ENCODE assay signal across 8 cellular contexts in the genomic region with DNA sequence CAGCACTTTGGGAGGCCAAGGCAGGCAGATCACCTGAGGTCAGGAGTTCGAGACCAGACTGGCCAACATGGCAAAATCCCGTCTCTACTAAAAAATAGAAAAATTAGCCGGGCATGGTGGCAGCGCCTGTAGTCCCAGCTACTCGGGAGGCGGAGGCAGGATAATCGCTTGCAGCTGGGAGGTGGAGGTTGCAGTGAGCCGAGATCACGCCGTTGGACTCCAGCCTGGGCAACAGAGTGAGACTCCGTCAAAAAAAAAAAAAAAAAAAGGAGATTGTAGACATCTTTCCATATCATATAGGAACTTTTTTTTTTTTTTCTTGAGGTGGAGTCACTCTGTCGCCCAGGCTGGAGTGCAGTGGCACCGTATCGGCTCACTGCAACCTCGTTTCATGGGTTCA. TPM values are rescaled to one million over a fixed set of nuclear protein-coding genes. Genes with fewer than 3 reads are reported as not detected.
DNase-seq lines count a peak whose midpoint lies in the region; ATAC-seq, FAIRE-seq and TF ChIP-seq lines count a peak whose summit lies in the region.
"Not testable (repeated sequence)": the region's sequence is repeated elsewhere in the genome, so short reads cannot be mapped to it uniquely, and the experiment has no call there.

No MANE protein-coding gene starts in this region.

- peaks cover 19% of the 10 kb centered on the region for H3K4me1 ChIP-seq in CD8-positive, alpha-beta T cell (ENCODE audit: insufficient read depth, low read length)
- peaks cover 27% of the 10 kb centered on the region for H3K4me1 ChIP-seq in Karpas-422 (ENCODE audit: low read length)
- H3K4me1 ChIP-seq in ascending aorta, result peaks cover 10 to 21% of the 10 kb centered on the region in 2 donors
- H3K4me1 ChIP-seq in keratinocyte (ENCODE audit: control insufficient read depth, extremely low read depth, insufficient read depth, low read length), result not testable (repeated sequence)
- H3K4me1 ChIP-seq in tibial nerve, result peaks cover 0 to 31% (median 15%) of the 10 kb centered on the region in 4 donors

- not testable (repeated sequence) for H4K20me1 ChIP-seq in Karpas-422 (ENCODE audit: insufficient read depth, low read depth, low read length); keratinocyte (ENCODE audit: control insufficient read depth, extremely low read depth, insufficient read depth, low read length)

- H3K27ac ChIP-seq in CD8-positive, alpha-beta T cell (ENCODE audit: low read depth, low read length); Karpas-422 (ENCODE audit: low read length); keratinocyte (ENCODE audit: control insufficient read depth, insufficient read depth, low read length): not testable (repeated sequence)
- H3K27ac ChIP-seq in ascending aorta (peak overlapping the region; percentile 94 to 96), tibial nerve (peak overlapping the region in 2 of 4 donors; percentile 92 to 95)

- ATAC-seq in CD8-positive, alpha-beta T cell; WTC11: not testable (repeated sequence)

- H3K4me1 Mint-ChIP-seq in CD8-positive, alpha-beta T cell (ENCODE audit: low read depth), result peaks cover 24% of the 10 kb centered on the region
- not testable (repeated sequence) for H3K4me1 Mint-ChIP-seq in WTC11
- H3K4me1 Mint-ChIP-seq in osteocyte (ENCODE audit: unreplicated experiment), result peaks cover 22% of the 10 kb centered on the region

- peak overlapping the region; percentile 88 for H3K4me3 Mint-ChIP-seq in CD8-positive, alpha-beta T cell
- H3K4me3 Mint-ChIP-seq in WTC11 (peak overlapping the region; percentile 91), osteocyte (ENCODE audit: unreplicated experiment) (peak overlapping the region; percentile 91)

- CTCF ChIA-PET in CD8-positive, alpha-beta T cell (lab: Charles Lee), result interaction anchor here (0.6 kb wide), 1 partner anchor 39 kb away, joined by 3 read pairs; no protein-coding TSS in a partner anchor
- CTCF ChIA-PET in WTC11 (lab: Charles Lee), result interaction anchor here (1.0 kb wide), 1 partner anchor 11 kb away, joined by 4 read pairs; no protein-coding TSS in a partner anchor

- not testable (repeated sequence) for H3K4me3 ChIP-seq in CD8-positive, alpha-beta T cell (ENCODE audit: low read depth, low read length)
- H3K4me3 ChIP-seq in Karpas-422 (ENCODE audit: low read length), result peak overlapping the region; percentile 85
- peak overlapping the region; percentile 67 to 83 for H3K4me3 ChIP-seq in ascending aorta
- peak overlapping the region; percentile 73 for H3K4me3 ChIP-seq in epithelial cell of esophagus (ENCODE audit: low read length)
- H3K4me3 ChIP-seq in keratinocyte (ENCODE audit: control insufficient read depth in 2 of 3, extremely low read depth in 1 of 3, insufficient read depth in 2 of 3, low read depth in 1 of 3, low read length in 3 of 3), result peak overlapping the region in 2 of 3 experiments; percentile 67 to 89
- H3K4me3 ChIP-seq in tibial nerve, result peak overlapping the region in 3 of 4 donors; percentile 53 to 91 (median 89)

- not testable (repeated sequence) for H3K9me3 Mint-ChIP-seq in CD8-positive, alpha-beta T cell; WTC11; osteocyte (ENCODE audit: unreplicated experiment)

- dilution Hi-C loops in keratinocyte (cut with MboI; ENCODE audit: extremely low pct_ligation_motif_present, low sequenced_read_pairs), result not testable (repeated sequence)

- H3K27me3 Mint-ChIP-seq in CD8-positive, alpha-beta T cell (ENCODE audit: low read depth); WTC11 (ENCODE audit: low read depth); osteocyte (ENCODE audit: unreplicated experiment): not testable (repeated sequence)

- not testable (repeated sequence) for H3K9me3 ChIP-seq in CD8-positive, alpha-beta T cell (ENCODE audit: low read length); Karpas-422 (ENCODE audit: low read length); ascending aorta; keratinocyte (ENCODE audit: control insufficient read depth, low read depth, low read length); tibial nerve

- WGBS in tibial nerve, 2 donors, result 82% methylated on average over 15 of the region's 15 CpGs

- not testable (repeated sequence) for H3K36me3 ChIP-seq in CD8-positive, alpha-beta T cell (ENCODE audit: insufficient read depth, low read length); Karpas-422 (ENCODE audit: insufficient read depth, low read length); ascending aorta; keratinocyte (ENCODE audit: control insufficient read depth in 2 of 2, extremely low read depth in 1 of 2, insufficient read depth in 2 of 2, low read length in 2 of 2)
- peaks cover 0 to 15% (median 0%) of the 10 kb centered on the region in 3 donors for H3K36me3 ChIP-seq in tibial nerve

- TF ChIP-seq POLR2A in tibial nerve (IDR thresholded peaks at IDR 0.05), result not testable (repeated sequence)

- peak overlapping the region; percentile 79 for H3K9ac ChIP-seq in Karpas-422 (ENCODE audit: low read length)
- not testable (repeated sequence) for H3K9ac ChIP-seq in keratinocyte (ENCODE audit: control insufficient read depth, extremely low read depth, insufficient read depth, low read length)

- not testable (repeated sequence) for TF ChIP-seq EP300 in tibial nerve (IDR thresholded peaks at IDR 0.05)

- intact Hi-C loops in CD8-positive, alpha-beta T cell (cut with DNase I, micrococcal nuclease); ascending aorta (cut with DNase I): not testable (repeated sequence)

- not testable (repeated sequence) for H3K27me3 ChIP-seq in CD8-positive, alpha-beta T cell (ENCODE audit: insufficient read depth, low read length); Karpas-422 (ENCODE audit: low read length); ascending aorta; keratinocyte (ENCODE audit: control insufficient read depth, extremely low read depth, insufficient read depth, low read length); tibial nerve

- POLR2A ChIA-PET in CD8-positive, alpha-beta T cell (lab: Charles Lee); WTC11 (lab: Charles Lee): not testable (repeated sequence)

- H2AFZ ChIP-seq in Karpas-422 (ENCODE audit: low read length); keratinocyte (ENCODE audit: control insufficient read depth, low read length): not testable (repeated sequence)

- not testable (repeated sequence) for H3K36me3 Mint-ChIP-seq in CD8-positive, alpha-beta T cell; WTC11; osteocyte (ENCODE audit: unreplicated experiment)

- FAIRE-seq in keratinocyte (lab: Jason Lieb, UNC), result not testable (repeated sequence)

- peak overlapping the region; percentile 94 for H3K27ac Mint-ChIP-seq in CD8-positive, alpha-beta T cell
- H3K27ac Mint-ChIP-seq in WTC11, result not testable (repeated sequence)
- H3K27ac Mint-ChIP-seq in osteocyte (ENCODE audit: unreplicated experiment), result peak overlapping the region; percentile 93

- H3K4me2 ChIP-seq in Karpas-422 (ENCODE audit: low read depth, low read length, poor library complexity, severe bottlenecking) (peak overlapping the region; percentile 98), keratinocyte (ENCODE audit: control insufficient read depth, extremely low read depth, insufficient read depth, low read depth, low read length) (peak overlapping the region; percentile 74)

- H3K9me1 ChIP-seq in keratinocyte (ENCODE audit: control insufficient read depth, extremely low read depth, insufficient read depth, low read length), result not testable (repeated sequence)

- TF ChIP-seq CTCF in CD8-positive, alpha-beta T cell (IDR thresholded peaks at IDR 0.05); WTC11 (IDR thresholded peaks at IDR 0.05); ascending aorta (IDR thresholded peaks at IDR 0.05); epithelial cell of esophagus (IDR thresholded peaks at IDR 0.05; ENCODE audit: insufficient read depth, low read depth, low read length, missing control alignments); keratinocyte (optimal IDR thresholded peaks at IDR 0.05 in 1 of 3, IDR thresholded peaks at IDR 0.05 in 1 of 3, conservative IDR thresholded peaks at IDR 0.05 in 1 of 3; ENCODE audit: extremely low read depth in 1 of 3, insufficient read depth in 2 of 3, low read length in 3 of 3); osteocyte (IDR thresholded peaks at IDR 0.05); tibial nerve (IDR thresholded peaks at IDR 0.05): not testable (repeated sequence)

- H3K79me2 ChIP-seq in Karpas-422 (ENCODE audit: low read length), result peaks cover 19% of the 10 kb centered on the region
- H3K79me2 ChIP-seq in keratinocyte (ENCODE audit: control insufficient read depth, insufficient read depth, low read length), result not testable (repeated sequence)

- DNase-seq in CD8-positive, alpha-beta T cell; Karpas-422; WTC11 (ENCODE audit: low spot score); epithelial cell of esophagus (ENCODE audit: low read depth); keratinocyte (ENCODE audit: low read depth, low spot score); osteocyte (ENCODE audit: extremely low spot score, unreplicated experiment); tibial nerve (ENCODE audit: low spot score in 2 of 2): not testable (repeated sequence)
- peak in 1 of 2 donors; percentile 40 for DNase-seq in ascending aorta (ENCODE audit: low spot score in 2 of 2)

- not testable (repeated sequence) for H3K9me2 ChIP-seq in Karpas-422 (replicated peaks; ENCODE audit: insufficient read depth, low read length)

RNA-seq across cellular contexts. Expression of gene ZBTB42, which starts 13.8 kb away (rescaled TPM):
- total RNA-seq in CD8-positive, alpha-beta T cell, result 1 to 10 TPM; 2.0 to 2.3 TPM
- 0.45 and 2.6 TPM in 2 replicates for total RNA-seq in Karpas-422 (2014; rRNA removed; shearing (Covaris generic); ENCODE audit: low replicate concordance)
- 5.4 to 6.4 TPM (median 5.5 TPM) in 3 replicates for total RNA-seq in WTC11 (2021)
- 23.5 TPM for total RNA-seq in ascending aorta
- 0.50 to 0.73 TPM (median 0.73 TPM) in 3 replicates for polyA plus RNA-seq in keratinocyte
- 0.25 TPM for polyA plus RNA-seq in keratinocyte (2011; ENCODE audit: low read depth)
- 0.39 and 0.66 TPM in 2 replicates for polyA plus RNA-seq in keratinocyte (2011; cell fraction: cytosol; rRNA removed)
- 0.53 and 0.95 TPM in 2 replicates for polyA plus RNA-seq in keratinocyte (2011; cell fraction: nucleus; rRNA removed)
- 0.73 and 1.2 TPM in 2 replicates for polyA plus RNA-seq in keratinocyte (2012; ENCODE audit: low replicate concordance)
- 0.96 to 1.8 TPM (median 1.4 TPM) in 3 replicates for polyA minus RNA-seq in keratinocyte
- 2.1 TPM for polyA minus RNA-seq in keratinocyte (2011; cell fraction: cytosol; rRNA and poly(A)+ RNA removed)
- polyA minus RNA-seq in keratinocyte (2011; cell fraction: nucleus; rRNA and poly(A)+ RNA removed), result 0.47 and 0.74 TPM in 2 replicates
- total RNA-seq in osteocyte, result 2.7 and 3.1 TPM in 2 replicates
- total RNA-seq in tibial nerve, result 10 to 100 TPM in 1 of 4 donors, 1 to 10 TPM in 3; 5.9 to 12.3 (median 6.7) TPM

RNA-seq across cellular contexts. Expression of gene AKT1, which starts 19.2 kb away (rescaled TPM):
- 10 to 100 TPM; 65.7 to 67.7 TPM for total RNA-seq in CD8-positive, alpha-beta T cell
- total RNA-seq in Karpas-422 (2014; rRNA removed; shearing (Covaris generic); ENCODE audit: low replicate concordance), result 70.4 and 127 TPM in 2 replicates
- total RNA-seq in WTC11 (2021), result 105 to 121 TPM (median 106 TPM) in 3 replicates
- total RNA-seq in ascending aorta, result 112 TPM
- polyA plus RNA-seq in keratinocyte, result 82.3 to 102 TPM (median 95.5 TPM) in 3 replicates
- polyA plus RNA-seq in keratinocyte (2011; ENCODE audit: low read depth), result 41.8 TPM
- polyA plus RNA-seq in keratinocyte (2011; cell fraction: cytosol; rRNA removed), result 92.7 and 139 TPM in 2 replicates
- 92.9 and 114 TPM in 2 replicates for polyA plus RNA-seq in keratinocyte (2011; cell fraction: nucleus; rRNA removed)
- 42.3 and 107 TPM in 2 replicates for polyA plus RNA-seq in keratinocyte (2012; ENCODE audit: low replicate concordance)
- 123 to 292 TPM (median 136 TPM) in 3 replicates for polyA minus RNA-seq in keratinocyte
- polyA minus RNA-seq in keratinocyte (2011; cell fraction: cytosol; rRNA and poly(A)+ RNA removed), result 216 TPM
- 38.2 and 40.0 TPM in 2 replicates for polyA minus RNA-seq in keratinocyte (2011; cell fraction: nucleus; rRNA and poly(A)+ RNA removed)
- total RNA-seq in osteocyte, result 157 and 160 TPM in 2 replicates
- total RNA-seq in tibial nerve, result 100 to 1,000 TPM; 130 to 199 (median 144) TPM

RNA-seq across cellular contexts. Expression of gene CEP170B, which starts 50.4 kb away (rescaled TPM):
- total RNA-seq in CD8-positive, alpha-beta T cell, result 1 to 10 TPM; 1.6 to 1.7 TPM
- 0.56 and 0.94 TPM in 2 replicates for total RNA-seq in Karpas-422 (2014; rRNA removed; shearing (Covaris generic); ENCODE audit: low replicate concordance)
- total RNA-seq in WTC11 (2021) (33.6 to 47.0 TPM (median 33.8 TPM) in 3 replicates), ascending aorta (39.1 TPM), osteocyte (26.4 and 26.5 TPM in 2 replicates), tibial nerve (10 to 100 TPM; 10.1 to 36.3 (median 13.0) TPM)
- polyA plus RNA-seq in keratinocyte, result 8.7 to 15.6 TPM (median 14.9 TPM) in 3 replicates
- 10.9 TPM for polyA plus RNA-seq in keratinocyte (2011; ENCODE audit: low read depth)
- polyA plus RNA-seq in keratinocyte (2011; cell fraction: cytosol; rRNA removed), result 7.2 and 19.4 TPM in 2 replicates
- 46.1 and 66.7 TPM in 2 replicates for polyA plus RNA-seq in keratinocyte (2011; cell fraction: nucleus; rRNA removed)
- 23.0 and 30.9 TPM in 2 replicates for polyA plus RNA-seq in keratinocyte (2012; ENCODE audit: low replicate concordance)
- 13.7 to 25.4 TPM (median 16.7 TPM) in 3 replicates for polyA minus RNA-seq in keratinocyte
- polyA minus RNA-seq in keratinocyte (2011; cell fraction: cytosol; rRNA and poly(A)+ RNA removed), result 53.3 TPM
- polyA minus RNA-seq in keratinocyte (2011; cell fraction: nucleus; rRNA and poly(A)+ RNA removed), result 38.9 TPM in 2 replicates
